In the genomic region with DNA sequence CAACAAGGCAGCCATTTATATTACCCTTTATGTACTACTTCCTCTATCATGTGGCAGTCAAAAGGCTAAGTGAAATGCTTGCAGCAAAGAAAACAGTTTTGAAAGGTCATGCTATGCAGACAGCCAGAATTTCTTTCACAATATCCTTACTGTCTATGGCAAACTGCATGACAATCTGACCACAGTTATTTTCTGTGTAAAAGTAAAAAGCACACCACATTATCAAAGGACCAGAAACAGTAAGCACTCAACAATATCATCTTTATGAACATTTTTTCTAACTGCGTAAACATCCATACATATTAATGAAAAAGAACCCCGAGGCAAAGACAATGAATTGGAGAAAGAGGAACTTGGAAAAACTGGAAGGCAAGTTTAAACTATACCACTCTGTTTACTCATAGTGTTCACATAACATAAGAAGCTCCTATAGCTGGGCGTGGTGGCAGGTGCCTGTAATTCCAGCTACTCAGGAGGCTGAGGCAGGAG, we compare ENCODE assay signal across 1 cellular context.
TF ChIP-seq lines count a peak whose summit lies in the region.

No MANE protein-coding gene starts in this region.

TF ChIP-seq in A549, 52 proteins besides CTCF, POLR2A, EP300 and RAD21 (continued from another document):
- TF ChIP-seq GATA3 (IDR thresholded peaks at IDR 0.05; ENCODE audit: borderline replicate concordance), result no peak
- TF ChIP-seq HDAC2 (IDR thresholded peaks at IDR 0.05), result no peak
- no peak for TF ChIP-seq RCOR1 (IDR thresholded peaks at IDR 0.05; ENCODE audit: low read depth, low read length)
- TF ChIP-seq KDM1A (IDR thresholded peaks at IDR 0.05; ENCODE audit: low read depth), result no peak
TF ChIP-seq in A549: peak in this region for 0.
